ENCODE assay signal across 22 cellular contexts in genomic region chr2:126696644-126697520, GRCh38.
"Had no signal": no experiment of that assay in that cellular context is flagged by ENCODE, and none has a peak within 500 bp of the region (broad histone marks: within the 10 kb centered on the region; RNA-seq: fewer than 3 reads in every experiment).

No MANE protein-coding gene starts in this region.

- H3K4me3 ChIP-seq: sigmoid colon, spleen, testis had no signal

- DNase-seq: activated B cell treated with CpG ODN at 0.5 μM for 24 hours; activated CD4-positive, alpha-beta memory T cell treated with anti-CD3 and anti-CD28 coated beads, Interleukin-2, amount 10 ng/mL, durations not matched to agents 7 days and 5 days; activated CD4-positive, alpha-beta T cell treated with anti-CD3 and anti-CD28 coated beads for 4 hours; activated CD8-positive, alpha-beta memory T cell treated with anti-CD3 and anti-CD28 coated beads, Interleukin-2, amount 10 ng/mL, durations not matched to agents 7 days and 5 days; activated naive CD4-positive, alpha-beta T cell treated with Interleukin-2 at 50 U/mL for 16 hours; activated T-cell treated with anti-CD3 and anti-CD28 coated beads, Interleukin-2, amount 50 U/mL, for 1 hour; aorta; brain microvascular endothelial cell; effector memory CD4-positive, alpha-beta T cell; foreskin fibroblast; hypothalamus; islet precursor cell; midbrain; sigmoid colon; SK-N-SH; spleen; stimulated activated CD4-positive, alpha-beta T cell treated with anti-CD3 and anti-CD28 coated beads, Interleukin-4, amount 100 ng/mL, for 4 hours; testis had no signal

- H3K27me3 ChIP-seq: brain microvascular endothelial cell, sigmoid colon, spleen, testis had no signal

- H3K9me3 ChIP-seq: sigmoid colon, SK-N-SH, testis had no signal

- H3K27ac ChIP-seq: brain microvascular endothelial cell, epithelial cell of prostate, sigmoid colon, spleen, testis had no signal

- H3K4me1 ChIP-seq: testis had no signal

- ATAC-seq: activated CD8-positive, alpha-beta memory T cell treated with anti-CD3 and anti-CD28 coated beads, Interleukin-2, amount 10 ng/mL, durations not matched to agents 7 days and 5 days; stimulated activated memory B cell treated with anti-CD40 and anti-IgM and Interleukin-4, amounts not matched to agents 10 μg/mL and 1 μg/mL and 100 μg/mL, for 72 hours had no signal

- H3K4me3 Mint-ChIP-seq: activated B cell treated with CpG ODN at 0.5 μM for 24 hours; activated CD4-positive, alpha-beta memory T cell treated with anti-CD3 and anti-CD28 coated beads, Interleukin-2, amount 10 ng/mL, durations not matched to agents 7 days and 5 days; activated CD8-positive, alpha-beta memory T cell treated with anti-CD3 and anti-CD28 coated beads, Interleukin-2, amount 10 ng/mL, durations not matched to agents 7 days and 5 days; stimulated activated memory B cell treated with anti-CD40 and anti-IgM and Interleukin-4, amounts not matched to agents 10 μg/mL and 1 μg/mL and 100 μg/mL, for 72 hours; type B pancreatic cell had no signal

- H3K4me1 Mint-ChIP-seq: activated B cell treated with CpG ODN at 0.5 μM for 24 hours; activated CD8-positive, alpha-beta memory T cell treated with anti-CD3 and anti-CD28 coated beads, Interleukin-2, amount 10 ng/mL, durations not matched to agents 7 days and 5 days; stimulated activated memory B cell treated with anti-CD40 and anti-IgM and Interleukin-4, amounts not matched to agents 10 μg/mL and 1 μg/mL and 100 μg/mL, for 72 hours had no signal

- H3K27me3 Mint-ChIP-seq: activated B cell treated with CpG ODN at 0.5 μM for 24 hours; activated CD4-positive, alpha-beta memory T cell treated with anti-CD3 and anti-CD28 coated beads, Interleukin-2, amount 10 ng/mL, durations not matched to agents 7 days and 5 days; activated CD8-positive, alpha-beta memory T cell treated with anti-CD3 and anti-CD28 coated beads, Interleukin-2, amount 10 ng/mL, durations not matched to agents 7 days and 5 days; stimulated activated memory B cell treated with anti-CD40 and anti-IgM and Interleukin-4, amounts not matched to agents 10 μg/mL and 1 μg/mL and 100 μg/mL, for 72 hours; type B pancreatic cell had no signal

- H3K27ac Mint-ChIP-seq: activated B cell treated with CpG ODN at 0.5 μM for 24 hours; activated CD4-positive, alpha-beta memory T cell treated with anti-CD3 and anti-CD28 coated beads, Interleukin-2, amount 10 ng/mL, durations not matched to agents 7 days and 5 days; activated T-helper 2 cell treated with anti-CD3 and anti-CD28 coated beads, Interferon-gamma antibody, Interleukin-2, Interleukin-4, amounts not matched to agents 10 μg/mL and 5 μg/mL and 100 μg/mL, durations not matched to agents 14 hours and 24 hours and 36 hours; stimulated activated memory B cell treated with anti-CD40 and anti-IgM and Interleukin-4, amounts not matched to agents 10 μg/mL and 1 μg/mL and 100 μg/mL, for 72 hours; type B pancreatic cell had no signal
